ENCODE assay signal across 25 cellular contexts in genomic region chr18:50663626-50664441, GRCh38.
"Had no signal": no experiment of that assay in that cellular context is flagged by ENCODE, and none has a peak within 500 bp of the region (broad histone marks: within the 10 kb centered on the region; RNA-seq: fewer than 3 reads in every experiment).

No MANE protein-coding gene starts in this region.

- H3K4me3 Mint-ChIP-seq: activated naive CD8-positive, alpha-beta T cell; activated T-cell treated with anti-CD3 and anti-CD28 coated beads, Interleukin-2, amount 50 U/mL, for 24 hours; activated T-helper 17 cell treated with anti-CD3 and anti-CD28 coated beads, Interleukin-2, amount 50 U/mL, for 72 hours; dendritic cell treated with granulocyte-macrophage colony-stimulating factor and Interleukin-4, amounts not matched to agents 40 ng/mL and 50 ng/mL, for 4 days; natural killer cell; stimulated activated naive CD8-positive, alpha-beta T cell treated with anti-CD3 and anti-CD28 coated beads, Interleukin-15, Interleukin-2, amounts not matched to agents 100 ng/mL and 50 ng/mL, for 24 hours; WTC11 had no signal

- H3K27me3 ChIP-seq: adrenal gland, breast epithelium, foreskin keratinocyte, transverse colon had no signal

- H3K9me3 ChIP-seq: adrenal gland, prostate gland, transverse colon had no signal

- H3K36me3 Mint-ChIP-seq: activated naive CD8-positive, alpha-beta T cell; natural killer cell; WTC11 had no signal

- H3K4me1 ChIP-seq: breast epithelium, foreskin keratinocyte, prostate gland, transverse colon had no signal

- ATAC-seq: activated T-helper 17 cell treated with anti-CD3 and anti-CD28 coated beads, Interleukin-2, amount 50 U/mL, for 72 hours; foreskin keratinocyte; left colon; natural killer cell; WTC11 had no signal

- DNase-seq: activated CD4-positive, alpha-beta T cell treated with anti-CD3 and anti-CD28 coated beads, Interleukin-2, amount 50 U/mL, for 4 hours; activated CD8-positive, alpha-beta memory T cell treated with anti-CD3 and anti-CD28 coated beads for 24 hours; activated CD8-positive, alpha-beta memory T cell treated with anti-CD3 and anti-CD28 coated beads, Interleukin-2, amount 50 U/mL, for 4 hours; activated T-cell treated with anti-CD3 and anti-CD28 coated beads, Interleukin-2, amount 50 U/mL, for 24 hours; effector CD8-positive, alpha-beta T cell; foreskin keratinocyte; glutamatergic neuron; hypothalamus; left colon; mammary epithelial cell; midbrain; natural killer cell; right cardiac atrium; stimulated activated CD4-positive, alpha-beta T cell treated with anti-CD3 and anti-CD28 coated beads, Interleukin-12 subunit alpha, Interleukin-12 subunit beta, amount 100 ng/mL, for 4 hours; stimulated activated CD4-positive, alpha-beta T cell treated with anti-CD3 and anti-CD28 coated beads, Interleukin-4, amount 100 ng/mL, for 4 hours; T-helper 9 cell; transverse colon had no signal

- H3K27ac ChIP-seq: adrenal gland, breast epithelium, foreskin keratinocyte, prostate gland, transverse colon had no signal

- H3K9me3 Mint-ChIP-seq: dendritic cell treated with granulocyte-macrophage colony-stimulating factor and Interleukin-4, amounts not matched to agents 40 ng/mL and 50 ng/mL, for 4 days; natural killer cell had no signal

- H3K4me1 Mint-ChIP-seq: activated T-helper 17 cell treated with anti-CD3 and anti-CD28 coated beads, Interleukin-2, amount 50 U/mL, for 72 hours; natural killer cell had no signal

- H3K36me3 ChIP-seq: adrenal gland, breast epithelium, prostate gland, transverse colon had no signal

- H3K4me3 ChIP-seq: adrenal gland, breast epithelium, prostate gland, transverse colon had no signal

- H3K27ac Mint-ChIP-seq: activated naive CD8-positive, alpha-beta T cell; activated T-cell treated with anti-CD3 and anti-CD28 coated beads, Interleukin-2, amount 50 U/mL, for 24 hours; activated T-helper 17 cell treated with anti-CD3 and anti-CD28 coated beads, Interleukin-2, amount 50 U/mL, for 72 hours; dendritic cell treated with granulocyte-macrophage colony-stimulating factor and Interleukin-4, amounts not matched to agents 40 ng/mL and 50 ng/mL, for 4 days; natural killer cell; stimulated activated naive CD8-positive, alpha-beta T cell treated with anti-CD3 and anti-CD28 coated beads, Interleukin-15, Interleukin-2, amounts not matched to agents 100 ng/mL and 50 ng/mL, for 24 hours; WTC11 had no signal
